8 cellular contexts compared by ENCODE assay signal in the genomic region with DNA sequence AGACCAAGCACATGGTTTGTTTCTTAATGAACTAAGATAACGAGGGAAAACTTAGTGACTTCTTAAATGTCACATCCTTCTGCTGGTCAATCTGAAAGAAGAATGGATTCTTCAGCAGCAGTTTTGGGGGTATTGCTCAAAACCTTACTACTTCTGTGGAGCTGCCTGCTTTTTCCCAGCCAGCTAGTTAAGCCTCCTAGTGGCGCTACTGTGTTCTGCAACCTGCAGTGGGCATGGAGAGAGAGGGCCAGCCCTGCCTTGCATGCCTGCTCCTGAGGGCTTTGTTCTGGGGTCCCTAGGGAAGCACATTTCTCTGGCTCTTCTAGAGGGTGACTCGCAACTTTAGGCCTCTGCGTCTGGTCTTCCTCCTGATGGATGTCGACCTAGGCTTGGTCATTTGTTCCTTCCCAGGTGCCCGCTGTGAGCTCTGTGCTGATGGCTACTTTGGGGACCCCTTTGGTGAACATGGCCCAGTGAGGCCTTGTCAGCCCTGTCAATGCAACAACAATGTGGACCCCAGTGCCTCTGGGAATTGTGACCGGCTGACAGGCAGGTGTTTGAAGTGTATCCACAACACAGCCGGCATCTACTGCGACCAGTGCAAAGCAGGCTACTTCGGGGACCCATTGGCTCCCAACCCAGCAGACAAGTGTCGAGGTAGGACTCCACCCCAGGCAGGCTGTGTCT. TPM values are rescaled to one million over a fixed set of nuclear protein-coding genes. Genes with fewer than 3 reads are reported as not detected.
DNase-seq lines count a peak whose midpoint lies in the region; ATAC-seq and TF ChIP-seq lines count a peak whose summit lies in the region.

No MANE protein-coding gene starts in this region.

- H3K18ac ChIP-seq in mesenchymal stem cell (ENCODE audit: low read depth in 1 of 2, low read length in 2 of 2) = peak overlapping the region in 1 of 2 experiments; percentile 28

- peak overlapping the region in 1 of 2 experiments; percentile 44 for H3K14ac ChIP-seq in mesenchymal stem cell (ENCODE audit: low read length in 2 of 2)

- no peak overlapping the region for H3K4me2 ChIP-seq in mesenchymal stem cell (ENCODE audit: low read length, poor library complexity, severe bottlenecking)

- peak overlapping the region; percentile 21 for H2BK120ac ChIP-seq in mesenchymal stem cell (ENCODE audit: low read depth, low read length)

- ATAC-seq in HG03469 (IDR thresholded peaks at IDR 0.05; ENCODE audit: unreplicated experiment) = peak; percentile 52
- ATAC-seq in SK-N-SH treated with all-trans-retinoic acid at 6 μM for 48 hours = peak; percentile 97

- in situ Hi-C loops in ACHN (cut with HindIII; ENCODE audit: low pct_ligation_motif_present, low pct_unique_long_range_greater_than_20kb, low sequenced_read_pairs) = no loop called here

- H3K36me3 ChIP-seq in mesenchymal stem cell (ENCODE audit: control insufficient read depth in 1 of 2, insufficient read depth in 2 of 2, low read depth in 1 of 2, low read length in 2 of 2) (no peaks in the 10 kb centered on the region), vagina (no peaks in the 10 kb centered on the region)

- TF ChIP-seq POLR2A in vagina (IDR thresholded peaks at IDR 0.05) = no peak

- H3K4me3 ChIP-seq in mesenchymal stem cell (ENCODE audit: insufficient read depth in 1 of 2, low read depth in 1 of 2, low read length in 2 of 2) = no peak overlapping the region
- no peak overlapping the region for H3K4me3 ChIP-seq in vagina

- no peak overlapping the region for H2BK15ac ChIP-seq in mesenchymal stem cell (ENCODE audit: low read depth, poor library complexity, severe bottlenecking)

- DNase-seq in ACHN (peak; percentile 62), GM10266 (ENCODE audit: extremely low spot score) (peak; percentile 53), dermis microvascular lymphatic vessel endothelial cell (ENCODE audit: low read depth in 2 of 2) (peak; percentile 37 to 58), mesenchymal stem cell (peak; percentile 55), vagina (ENCODE audit: extremely low spot score in 2 of 2) (no peak), cortex of kidney (lab: John Stamatoyannopoulos, UW) (no peak)

- H3K23ac ChIP-seq in mesenchymal stem cell (ENCODE audit: low read length in 2 of 2) = no peak overlapping the region

- H4K8ac ChIP-seq in mesenchymal stem cell (ENCODE audit: low read length) = peak overlapping the region; percentile 10

- H4K91ac ChIP-seq in mesenchymal stem cell (ENCODE audit: low read length) = peak overlapping the region; percentile 84

- H3K79me1 ChIP-seq in mesenchymal stem cell (replicated peaks; ENCODE audit: low read length, poor library complexity, severe bottlenecking) = no peaks in the 10 kb centered on the region

- H2AK5ac ChIP-seq in mesenchymal stem cell (ENCODE audit: low read length, severe bottlenecking) = no peak overlapping the region

- TF ChIP-seq CTCF in GM10266 (IDR thresholded peaks at IDR 0.05; ENCODE audit: control insufficient read depth, insufficient read depth, low read depth, missing control alignments) (peak; percentile 83), vagina (IDR thresholded peaks at IDR 0.05) (peak; percentile 13 to 49 (median 34))

- H3K27me3 ChIP-seq in mesenchymal stem cell (ENCODE audit: control insufficient read depth in 1 of 2, insufficient read depth in 1 of 2, low read length in 2 of 2) (no peaks in the 10 kb centered on the region), vagina (no peaks in the 10 kb centered on the region)

- H3K9ac ChIP-seq in mesenchymal stem cell (ENCODE audit: low read length) = no peak overlapping the region

- no peak overlapping the region for H2AFZ ChIP-seq in mesenchymal stem cell (ENCODE audit: low read depth, low read length)

- peak overlapping the region; percentile 67 to 68 for H2BK12ac ChIP-seq in mesenchymal stem cell (ENCODE audit: low read length in 2 of 2)

- no peak overlapping the region for H3K27ac ChIP-seq in mesenchymal stem cell (ENCODE audit: low read length, poor library complexity, severe bottlenecking)
- no peak overlapping the region for H3K27ac ChIP-seq in vagina

- no peak overlapping the region for H2BK5ac ChIP-seq in mesenchymal stem cell (ENCODE audit: low read depth, low read length, poor library complexity, severe bottlenecking)

- intact Hi-C loops in vagina (cut with DNase I) = no loop called here

- H3K4me1 ChIP-seq in mesenchymal stem cell (ENCODE audit: control insufficient read depth, insufficient read depth, low read depth, low read length) = peaks cover 6% of the 10 kb centered on the region
- H3K4me1 ChIP-seq in vagina = no peaks in the 10 kb centered on the region

- H3K9me3 ChIP-seq in mesenchymal stem cell (ENCODE audit: control insufficient read depth, low read length) = no peaks in the 10 kb centered on the region
- H3K9me3 ChIP-seq in vagina = no peaks in the 10 kb centered on the region

- peak overlapping the region in 1 of 2 experiments; percentile 36 for H3K4ac ChIP-seq in mesenchymal stem cell (ENCODE audit: low read depth in 1 of 2, low read length in 2 of 2)

- WGBS in mesenchymal stem cell = 75% methylated on average over 11 of the region's 11 CpGs

TF ChIP-seq in SK-N-SH treated with all-trans-retinoic acid at 6 μM for 48 hours, 23 proteins besides CTCF, POLR2A, EP300 and RAD21:
- TF ChIP-seq OSR1 (CRISPR knock-in tag; IDR thresholded peaks at IDR 0.05) = no peak
- TF ChIP-seq, protein P1, sequence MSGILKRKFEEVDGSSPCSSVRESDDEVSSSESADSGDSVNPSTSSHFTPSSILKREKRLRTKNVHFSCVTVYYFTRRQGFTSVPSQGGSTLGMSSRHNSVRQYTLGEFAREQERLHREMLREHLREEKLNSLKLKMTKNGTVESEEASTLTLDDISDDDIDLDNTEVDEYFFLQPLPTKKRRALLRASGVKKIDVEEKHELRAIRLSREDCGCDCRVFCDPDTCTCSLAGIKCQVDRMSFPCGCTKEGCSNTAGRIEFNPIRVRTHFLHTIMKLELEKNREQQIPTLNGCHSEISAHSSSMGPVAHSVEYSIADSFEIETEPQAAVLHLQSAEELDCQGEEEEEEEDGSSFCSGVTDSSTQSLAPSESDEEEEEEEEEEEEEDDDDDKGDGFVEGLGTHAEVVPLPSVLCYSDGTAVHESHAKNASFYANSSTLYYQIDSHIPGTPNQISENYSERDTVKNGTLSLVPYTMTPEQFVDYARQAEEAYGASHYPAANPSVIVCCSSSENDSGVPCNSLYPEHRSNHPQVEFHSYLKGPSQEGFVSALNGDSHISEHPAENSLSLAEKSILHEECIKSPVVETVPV (CRISPR knock-in tag; IDR thresholded peaks at IDR 0.05) = no peak
- no peak for TF ChIP-seq RARB (CRISPR knock-in tag; IDR thresholded peaks at IDR 0.05)
- no peak for TF ChIP-seq ZNF8 (CRISPR knock-in tag; IDR thresholded peaks at IDR 0.05)
- no peak for TF ChIP-seq GLIS3 (CRISPR knock-in tag; IDR thresholded peaks at IDR 0.05)
- TF ChIP-seq ZFP30 (CRISPR knock-in tag; IDR thresholded peaks at IDR 0.05) = no peak
- TF ChIP-seq, protein P2, sequence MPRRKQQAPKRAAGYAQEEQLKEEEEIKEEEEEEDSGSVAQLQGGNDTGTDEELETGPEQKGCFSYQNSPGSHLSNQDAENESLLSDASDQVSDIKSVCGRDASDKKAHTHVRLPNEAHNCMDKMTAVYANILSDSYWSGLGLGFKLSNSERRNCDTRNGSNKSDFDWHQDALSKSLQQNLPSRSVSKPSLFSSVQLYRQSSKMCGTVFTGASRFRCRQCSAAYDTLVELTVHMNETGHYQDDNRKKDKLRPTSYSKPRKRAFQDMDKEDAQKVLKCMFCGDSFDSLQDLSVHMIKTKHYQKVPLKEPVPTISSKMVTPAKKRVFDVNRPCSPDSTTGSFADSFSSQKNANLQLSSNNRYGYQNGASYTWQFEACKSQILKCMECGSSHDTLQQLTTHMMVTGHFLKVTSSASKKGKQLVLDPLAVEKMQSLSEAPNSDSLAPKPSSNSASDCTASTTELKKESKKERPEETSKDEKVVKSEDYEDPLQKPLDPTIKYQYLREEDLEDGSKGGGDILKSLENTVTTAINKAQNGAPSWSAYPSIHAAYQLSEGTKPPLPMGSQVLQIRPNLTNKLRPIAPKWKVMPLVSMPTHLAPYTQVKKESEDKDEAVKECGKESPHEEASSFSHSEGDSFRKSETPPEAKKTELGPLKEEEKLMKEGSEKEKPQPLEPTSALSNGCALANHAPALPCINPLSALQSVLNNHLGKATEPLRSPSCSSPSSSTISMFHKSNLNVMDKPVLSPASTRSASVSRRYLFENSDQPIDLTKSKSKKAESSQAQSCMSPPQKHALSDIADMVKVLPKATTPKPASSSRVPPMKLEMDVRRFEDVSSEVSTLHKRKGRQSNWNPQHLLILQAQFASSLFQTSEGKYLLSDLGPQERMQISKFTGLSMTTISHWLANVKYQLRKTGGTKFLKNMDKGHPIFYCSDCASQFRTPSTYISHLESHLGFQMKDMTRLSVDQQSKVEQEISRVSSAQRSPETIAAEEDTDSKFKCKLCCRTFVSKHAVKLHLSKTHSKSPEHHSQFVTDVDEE (CRISPR knock-in tag; IDR thresholded peaks at IDR 0.05) = no peak
- TF ChIP-seq BACH2 (CRISPR knock-in tag; IDR thresholded peaks at IDR 0.05; ENCODE audit: borderline replicate concordance) = no peak
- no peak for TF ChIP-seq ZC3H10 (CRISPR knock-in tag; IDR thresholded peaks at IDR 0.05)
- TF ChIP-seq PPARA (CRISPR knock-in tag; IDR thresholded peaks at IDR 0.05; ENCODE audit: borderline replicate concordance) = no peak
- no peak for TF ChIP-seq CSDC2 (CRISPR knock-in tag; IDR thresholded peaks at IDR 0.05)
- TF ChIP-seq, protein P3, sequence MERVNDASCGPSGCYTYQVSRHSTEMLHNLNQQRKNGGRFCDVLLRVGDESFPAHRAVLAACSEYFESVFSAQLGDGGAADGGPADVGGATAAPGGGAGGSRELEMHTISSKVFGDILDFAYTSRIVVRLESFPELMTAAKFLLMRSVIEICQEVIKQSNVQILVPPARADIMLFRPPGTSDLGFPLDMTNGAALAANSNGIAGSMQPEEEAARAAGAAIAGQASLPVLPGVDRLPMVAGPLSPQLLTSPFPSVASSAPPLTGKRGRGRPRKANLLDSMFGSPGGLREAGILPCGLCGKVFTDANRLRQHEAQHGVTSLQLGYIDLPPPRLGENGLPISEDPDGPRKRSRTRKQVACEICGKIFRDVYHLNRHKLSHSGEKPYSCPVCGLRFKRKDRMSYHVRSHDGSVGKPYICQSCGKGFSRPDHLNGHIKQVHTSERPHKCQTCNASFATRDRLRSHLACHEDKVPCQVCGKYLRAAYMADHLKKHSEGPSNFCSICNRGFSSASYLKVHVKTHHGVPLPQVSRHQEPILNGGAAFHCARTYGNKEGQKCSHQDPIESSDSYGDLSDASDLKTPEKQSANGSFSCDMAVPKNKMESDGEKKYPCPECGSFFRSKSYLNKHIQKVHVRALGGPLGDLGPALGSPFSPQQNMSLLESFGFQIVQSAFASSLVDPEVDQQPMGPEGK (CRISPR knock-in tag; IDR thresholded peaks at IDR 0.05; ENCODE audit: borderline replicate concordance) = no peak

RNA-seq across cellular contexts. Expression of a gene that starts 42.0 kb away (rescaled TPM):
- 12.6 and 39.9 TPM in 2 replicates for total RNA-seq in dermis microvascular lymphatic vessel endothelial cell
- 0.37 TPM for polyA plus RNA-seq in mesenchymal stem cell (2013, experiment 1 of 2)
- polyA plus RNA-seq in mesenchymal stem cell (2013, experiment 2 of 2) = 0.38 TPM
- total RNA-seq in vagina = 13.3 TPM

Comparison
In these comparisons a context has a peak if more than half of its experiments do, and no peak if none do; other contexts are left out.
1. DNase-seq: peak in ACHN (single experiment), GM10266 (single experiment), dermis microvascular lymphatic vessel endothelial cell (2 of 2) and mesenchymal stem cell (single experiment); none in vagina (0 of 2) and cortex of kidney (single experiment).